Comparison of ENCODE assay signal across 1 cellular context in the genomic region with DNA sequence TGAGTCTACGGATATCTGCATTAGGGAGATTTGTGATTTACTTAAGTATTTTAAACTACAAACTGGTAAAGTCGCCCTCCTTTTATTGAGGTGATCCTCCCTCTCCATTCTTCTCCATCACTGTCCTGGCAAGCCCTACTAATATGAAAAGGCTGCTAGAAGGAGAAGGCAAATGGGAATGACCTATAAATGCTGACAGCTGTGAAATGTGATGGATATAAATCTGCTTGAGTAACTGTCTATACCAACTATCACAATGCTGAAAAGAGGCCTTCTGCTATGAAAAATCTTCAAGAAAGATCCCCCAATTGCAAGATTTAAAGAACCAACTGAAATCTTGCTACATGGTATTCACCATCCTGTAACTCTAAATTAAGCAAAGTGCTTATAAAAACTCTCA.
TF ChIP-seq lines count a peak whose summit lies in the region.

No MANE protein-coding gene starts in this region.

TF ChIP-seq in HepG2, 621 proteins besides CTCF, POLR2A, EP300 and RAD21:
- TF ChIP-seq ETV6 (CRISPR knock-in tag; conservative IDR thresholded peaks at IDR 0.05) (no peak), MAFK (conservative IDR thresholded peaks at IDR 0.05 in 1 of 2, IDR thresholded peaks at IDR 0.05 in 1 of 2; ENCODE audit: low read length in 2 of 2) (peak; percentile 88 to 91), HNF4G (IDR thresholded peaks at IDR 0.05; ENCODE audit: borderline replicate concordance, low read depth, low read length) (no peak), HNF4G (CRISPR knock-in tag; IDR thresholded peaks at IDR 0.05; ENCODE audit: borderline replicate concordance, low read depth) (no peak), MAFF (IDR thresholded peaks at IDR 0.05; ENCODE audit: low read depth, low read length) (peak; percentile 82), HNRNPLL (IDR thresholded peaks at IDR 0.05; ENCODE audit: low read depth, low read length, poor library complexity, severe bottlenecking) (no peak), DMAP1 (CRISPR knock-in tag; IDR thresholded peaks at IDR 0.05) (no peak), SNAI1 (CRISPR knock-in tag; IDR thresholded peaks at IDR 0.05; ENCODE audit: borderline replicate concordance) (no peak)
TF ChIP-seq in HepG2: peak in this region for 2.
